10 cellular contexts compared by ENCODE assay signal in genomic region chr2:112276954-112277353, GRCh38. TPM values are rescaled to one million over a fixed set of nuclear protein-coding genes. Genes with fewer than 3 reads are reported as not detected.
A peak's percentile ranks its signal among the peaks of the same experiment; 100 is the strongest.
DNase-seq lines count a peak whose midpoint lies in the region; ATAC-seq and TF ChIP-seq lines count a peak whose summit lies in the region.
"Had no signal": no experiment of that assay in that cellular context is flagged by ENCODE, and none has a peak within 500 bp of the region (broad histone marks: within the 10 kb centered on the region; RNA-seq: fewer than 3 reads in every experiment).

No MANE protein-coding gene starts in this region.

- H3K4me1 Mint-ChIP-seq in brain (peaks cover 57% of the 10 kb centered on the region), naive B cell (peaks cover 10 to 25% (median 18%) of the 10 kb centered on the region in 3 donors)

- no peak for ATAC-seq in naive B cell (ENCODE audit: low read depth in 2 of 2)
- ATAC-seq in GM18502 (IDR thresholded peaks at IDR 0.05; ENCODE audit: poor library complexity, unreplicated experiment): no peak
- ATAC-seq in HG03196 (IDR thresholded peaks at IDR 0.05; ENCODE audit: unreplicated experiment): no peak

- DNase-seq in BE2C: no peak
- DNase-seq in naive B cell: no peak
- DNase-seq in T-helper 9 cell: no peak
- DNase-seq in DMS153 treated with DMSO at 0.1 percent for 48 hours (lab: John Stamatoyannopoulos, UW; ENCODE audit: unreplicated experiment): no peak
- DNase-seq: DMS153; stimulated activated CD4-positive, alpha-beta T cell treated with anti-CD3 and anti-CD28 coated beads, Interleukin-4, amount 100 ng/mL, for 24 hours had no signal

- H3K27me3 Mint-ChIP-seq in brain: peaks cover 4% of the 10 kb centered on the region
- no peaks in the 10 kb centered on the region for H3K27me3 Mint-ChIP-seq in naive B cell

- H3K36me3 ChIP-seq in BE2C (no peaks in the 10 kb centered on the region), HUES6 (ENCODE audit: control insufficient read depth, insufficient read depth, low read length) (no peaks in the 10 kb centered on the region)

- H3K4me3 ChIP-seq in BE2C (ENCODE audit: low read depth, low read length) (peak overlapping the region; percentile 78), HUES6 (ENCODE audit: low read depth, low read length) (peak overlapping the region; percentile 99)

- H3K27ac Mint-ChIP-seq in brain (peak overlapping the region in 1 of 5 experiments; percentile 98), naive B cell (peak overlapping the region in 3 of 6 donors; percentile 58 to 98 (median 94))

- no peak overlapping the region for H3K27ac ChIP-seq in HUES6 (ENCODE audit: low read depth, low read length)

- H3K9ac ChIP-seq in HUES6 (ENCODE audit: low read length): no peak overlapping the region

- H3K9me3 Mint-ChIP-seq in brain (peaks cover 0 to 2% (median 0%) of the 10 kb centered on the region in 5 experiments), naive B cell (no peaks in the 10 kb centered on the region)

- H3K36me3 Mint-ChIP-seq in brain (peaks cover 8% of the 10 kb centered on the region), naive B cell (no peaks in the 10 kb centered on the region)

- TF ChIP-seq CTCF in BE2C (IDR thresholded peaks at IDR 0.05; ENCODE audit: low read depth, low read length) (no peak), brain (conservative IDR thresholded peaks at IDR 0.05) (no peak)

- no peaks in the 10 kb centered on the region for H3K4me1 ChIP-seq in BE2C
- peaks cover 8% of the 10 kb centered on the region; the same call in 1 of the 2 replicates for H3K4me1 ChIP-seq in HUES6 (ENCODE audit: control insufficient read depth, insufficient read depth, low read length)

- H3K9me3 ChIP-seq in BE2C (no peaks in the 10 kb centered on the region), HUES6 (ENCODE audit: control insufficient read depth, insufficient read depth, low read depth, low read length) (no peaks in the 10 kb centered on the region)

- H3K4me3 Mint-ChIP-seq in brain: peak overlapping the region; percentile 92 to 96 (median 93)
- peak overlapping the region in 6 of 8 donors; percentile 8 to 100 (median 88) for H3K4me3 Mint-ChIP-seq in naive B cell

- H3K27me3 ChIP-seq in BE2C: no peaks in the 10 kb centered on the region
- no peaks in the 10 kb centered on the region for H3K27me3 ChIP-seq in HUES6 (ENCODE audit: control insufficient read depth, insufficient read depth, low read length)

RNA-seq across cellular contexts. Expression of gene ZC3H6, which starts 1.6 kb away (rescaled TPM):
- polyA plus RNA-seq in BE2C (2012; ENCODE audit: insufficient read depth, insufficient read length, low read depth): 0.68 TPM
- 3.5 TPM for polyA plus RNA-seq in brain (ENCODE audit: insufficient read depth, low read depth, low replicate concordance)
- 1 to 10 TPM in 5 of 6 donors, under 1 TPM in 1; 0.24 to 7.6 (median 6.7) TPM for polyA plus RNA-seq in naive B cell (ENCODE audit: low read depth in 6 of 6)

RNA-seq across cellular contexts. Expression of gene ZC3H8, which starts 22.1 kb away (rescaled TPM):
- 8.1 TPM for polyA plus RNA-seq in BE2C (2012; ENCODE audit: insufficient read depth, insufficient read length, low read depth)
- 3.1 TPM for polyA plus RNA-seq in brain (ENCODE audit: insufficient read depth, low read depth, low replicate concordance)
- 10 to 100 TPM in 4 of 6 donors, 1 to 10 TPM in 2; 4.6 to 17.8 (median 13.3) TPM for polyA plus RNA-seq in naive B cell (ENCODE audit: low read depth in 6 of 6)
